16 cellular contexts compared by ENCODE assay signal in genomic region chr1:98001764-98002163, GRCh38.
DNase-seq lines count a peak whose midpoint lies in the region; ATAC-seq, FAIRE-seq and TF ChIP-seq lines count a peak whose summit lies in the region.
"Had no signal": no experiment of that assay in that cellular context is flagged by ENCODE, and none has a peak within 500 bp of the region (broad histone marks: within the 10 kb centered on the region; RNA-seq: fewer than 3 reads in every experiment).

No MANE protein-coding gene starts in this region.

- no peak overlapping the region for H3K9ac ChIP-seq in fibroblast of lung (ENCODE audit: insufficient read depth, low read length)

- H3K4me3 ChIP-seq in fibroblast of lung (replicated peaks in 1 of 4; ENCODE audit: control extremely low read depth in 1 of 4, insufficient read depth in 1 of 4, low read depth in 3 of 4, low read length in 4 of 4), result no peak overlapping the region
- H3K4me3 ChIP-seq: Peyer's patch, upper lobe of right lung had no signal

- no peak overlapping the region for H3K27ac ChIP-seq in fibroblast of lung (ENCODE audit: insufficient read depth, low read length)
- H3K27ac ChIP-seq: Peyer's patch, upper lobe of right lung had no signal

- H3K9me3 ChIP-seq in fibroblast of lung (ENCODE audit: control insufficient read depth, insufficient read depth, low read depth, low read length), result no peaks in the 10 kb centered on the region
- H3K9me3 ChIP-seq: Peyer's patch, upper lobe of right lung had no signal

- TF ChIP-seq POLR2A in GM12891 (IDR thresholded peaks at IDR 0.05; ENCODE audit: low read depth, low read length), result no peak

- FAIRE-seq in GM12891 (lab: Jason Lieb, UNC), result no peak

- no peaks in the 10 kb centered on the region for H3K79me2 ChIP-seq in fibroblast of lung (ENCODE audit: control insufficient read depth, insufficient read depth, low read length)

- H3K4me2 ChIP-seq in fibroblast of lung (ENCODE audit: extremely low read depth, insufficient read depth, low read length), result no peak overlapping the region

- H3K27me3 ChIP-seq in fibroblast of lung (ENCODE audit: control insufficient read depth, insufficient read depth, low read length), result no peaks in the 10 kb centered on the region
- H3K27me3 ChIP-seq: Peyer's patch, upper lobe of right lung had no signal

- TF ChIP-seq CTCF in fibroblast of lung (conservative IDR thresholded peaks at IDR 0.05 in 1 of 2, IDR thresholded peaks at IDR 0.05 in 1 of 2; ENCODE audit: low read depth in 1 of 2, low read length in 2 of 2), result peak; percentile 17 to 47

- peak; percentile 9 for DNase-seq in A172 (ENCODE audit: low spot score)
- DNase-seq in ELR (ENCODE audit: low read depth), result peak; percentile 56
- DNase-seq in SK-MEL-5 (ENCODE audit: low read depth, low spot score), result peak; percentile 2
- peak in 1 of 2 donors; percentile 45 for DNase-seq in fibroblast of lung (ENCODE audit: low read depth in 2 of 2)
- DNase-seq in amygdala (lab: John Stamatoyannopoulos, UW), result no peak
- DNase-seq in GM12891 (ENCODE audit: insufficient read length, low spot score), result no peak
- DNase-seq: activated CD4-positive, alpha-beta T cell treated with anti-CD3 and anti-CD28 coated beads for 36 hours; activated T-cell treated with anti-CD3 and anti-CD28 coated beads, Interleukin-2, amount 50 U/mL, for 24 hours; left colon; naive thymus-derived CD4-positive, alpha-beta T cell; Peyer's patch; stimulated activated CD4-positive, alpha-beta T cell treated with anti-CD3 and anti-CD28 coated beads, Interleukin-4, amount 100 ng/mL, for 24 hours; upper lobe of right lung had no signal

- H3K36me3 ChIP-seq in fibroblast of lung (ENCODE audit: control insufficient read depth, insufficient read depth, low read length), result no peaks in the 10 kb centered on the region
- H3K36me3 ChIP-seq: Peyer's patch, upper lobe of right lung had no signal

- no peak for ATAC-seq in HG02884 (IDR thresholded peaks at IDR 0.05; ENCODE audit: unreplicated experiment)
- ATAC-seq in HG03354 (IDR thresholded peaks at IDR 0.05; ENCODE audit: poor library complexity, severe bottlenecking, unreplicated experiment), result no peak
- ATAC-seq: activated CD4-positive, alpha-beta T cell treated with anti-CD3 and anti-CD28 coated beads for 36 hours; left colon; naive thymus-derived CD4-positive, alpha-beta T cell; stimulated activated effector memory CD8-positive, alpha-beta T cell treated with anti-CD3 and anti-CD28 coated beads, Interleukin-12 subunit alpha, Interleukin-12 subunit beta, amount 100 ng/mL, for 72 hours; upper lobe of right lung had no signal

- H2AFZ ChIP-seq in fibroblast of lung (ENCODE audit: low read length), result no peak overlapping the region

- peaks cover 5% of the 10 kb centered on the region for H3K4me1 ChIP-seq in fibroblast of lung (ENCODE audit: control insufficient read depth, extremely low read depth, insufficient read depth, low read length)
- H3K4me1 ChIP-seq: Peyer's patch, upper lobe of right lung had no signal

- in situ Hi-C loops in SK-MEL-5 (cut with HindIII; ENCODE audit: low pct_unique_long_range_greater_than_20kb, low sequenced_read_pairs), result no loop called here

- no peaks in the 10 kb centered on the region for H4K20me1 ChIP-seq in fibroblast of lung (ENCODE audit: control insufficient read depth, extremely low read depth, insufficient read depth, low read length)

TF ChIP-seq in GM12891, 5 proteins besides CTCF, POLR2A, EP300 and RAD21:
- no peak for TF ChIP-seq POLR2AphosphoS5 (IDR thresholded peaks at IDR 0.05; ENCODE audit: low read depth, low read length)
- no peak for TF ChIP-seq PAX5 (IDR thresholded peaks at IDR 0.05; ENCODE audit: insufficient read depth, low read length, severe bottlenecking)
- no peak for TF ChIP-seq TAF1 (IDR thresholded peaks at IDR 0.05; ENCODE audit: low read depth, low read length)

Comparison
In these comparisons a context has a peak if more than half of its experiments do, and no peak if none do; other contexts are left out.
1. DNase-seq: peak in A172 (single experiment), ELR (single experiment) and SK-MEL-5 (single experiment); none in amygdala (0 of 56) and GM12891 (single experiment).